In genomic region chr11:69449320-69450063, GRCh38 we compare ENCODE assay signal across 13 cellular contexts. TPM values are rescaled to one million over a fixed set of nuclear protein-coding genes. Genes with fewer than 3 reads are reported as not detected.
A peak's percentile ranks its signal among the peaks of the same experiment; 100 is the strongest.
DNase-seq lines count a peak whose midpoint lies in the region; ATAC-seq and TF ChIP-seq lines count a peak whose summit lies in the region.
"Had no signal": no experiment of that assay in that cellular context is flagged by ENCODE, and none has a peak within 500 bp of the region (broad histone marks: within the 10 kb centered on the region; RNA-seq: fewer than 3 reads in every experiment).

No MANE protein-coding gene starts in this region.

- peak overlapping the region in 1 of 2 donors; percentile 72 for H3K27ac ChIP-seq in coronary artery
- peak overlapping the region; percentile 82 for H3K27ac ChIP-seq in lower lobe of right lung
- peak overlapping the region; percentile 39 for H3K27ac ChIP-seq in vagina
- H3K27ac ChIP-seq: 22Rv1 had no signal

- no peaks in the 10 kb centered on the region for H3K36me3 ChIP-seq in lower lobe of right lung
- no peaks in the 10 kb centered on the region for H3K36me3 ChIP-seq in vagina

- no peak for TF ChIP-seq POLR2A in vagina (IDR thresholded peaks at IDR 0.05)

- H3K4me3 ChIP-seq in coronary artery (peak overlapping the region; percentile 48), lower lobe of right lung (no peak overlapping the region), vagina (no peak overlapping the region)

- peak; percentile 42 to 46 for ATAC-seq in lower lobe of right lung
- no peak for ATAC-seq in GM18867 (IDR thresholded peaks at IDR 0.05; ENCODE audit: unreplicated experiment)

- DNase-seq in DMS 273 (lab: John Stamatoyannopoulos, UW; ENCODE audit: unreplicated experiment) (peak; percentile 8), DMS 273 treated with DMSO at 0.1 percent for 48 hours (lab: John Stamatoyannopoulos, UW) (no peak), coronary artery (ENCODE audit: low spot score) (peak; percentile 87), lower lobe of right lung (peak; percentile 78), vagina (ENCODE audit: extremely low spot score in 2 of 2) (no peak), NCI-H146 (lab: John Stamatoyannopoulos, UW) (no peak), SIG-M5 treated with dmso at 0.1 percent for 504 hours (lab: John Stamatoyannopoulos, UW; ENCODE audit: unreplicated experiment) (no peak)
- DNase-seq: stimulated activated naive CD4-positive, alpha-beta T cell had no signal

- peaks cover 50% of the 10 kb centered on the region for H3K4me1 ChIP-seq in lower lobe of right lung
- peaks cover 19% of the 10 kb centered on the region for H3K4me1 ChIP-seq in vagina

- TF ChIP-seq CTCF in coronary artery (IDR thresholded peaks at IDR 0.05) (no peak), lower lobe of right lung (IDR thresholded peaks at IDR 0.05) (no peak), vagina (IDR thresholded peaks at IDR 0.05) (no peak)

- H3K9me3 ChIP-seq in lower lobe of right lung (no peaks in the 10 kb centered on the region), vagina (no peaks in the 10 kb centered on the region)

- no peaks in the 10 kb centered on the region for H3K27me3 ChIP-seq in lower lobe of right lung (ENCODE audit: low read depth)
- H3K27me3 ChIP-seq in vagina, result no peaks in the 10 kb centered on the region

- intact Hi-C loops in lower lobe of right lung (cut with DNase I), result no loop called here
- intact Hi-C loops in vagina (cut with DNase I), result no loop called here

RNA-seq across cellular contexts. Expression of gene LINC01488, which starts 32.0 kb away (rescaled TPM):
- not detected for total RNA-seq in lower lobe of right lung
- not detected for total RNA-seq in vagina
- total RNA-seq: bronchial epithelial cell; natural killer cell treated with Interleukin-12 subunit alpha and Interleukin-12 subunit beta and Interleukin-15 and Interleukin-18, amount 100 ng/mL, for 72 hours; T-helper 2 cell treated with Interferon-gamma antibody and Interleukin-4, amounts not matched to agents 100 ng/mL and 5 ng/mL, for 36 hours had no signal

Comparison
In these comparisons a context has a peak if more than half of its experiments do, and no peak if none do; other contexts are left out.
1. DNase-seq: peak in DMS 273 (single experiment), coronary artery (single experiment) and lower lobe of right lung (single experiment); none in DMS 273 treated with DMSO at 0.1 percent for 48 hours (single experiment), vagina (0 of 2), NCI-H146 (single experiment) and SIG-M5 treated with dmso at 0.1 percent for 504 hours (single experiment).